In genomic region chr9:105188746-105189145, GRCh38 we compare ENCODE assay signal across 26 cellular contexts. TPM values are rescaled to one million over a fixed set of nuclear protein-coding genes. Genes with fewer than 3 reads are reported as not detected.
DNase-seq lines count a peak whose midpoint lies in the region; ATAC-seq, FAIRE-seq and TF ChIP-seq lines count a peak whose summit lies in the region.
"Had no signal": no experiment of that assay in that cellular context is flagged by ENCODE, and none has a peak within 500 bp of the region (broad histone marks: within the 10 kb centered on the region; RNA-seq: fewer than 3 reads in every experiment).

No MANE protein-coding gene starts in this region.

- intact Hi-C loops in left colon (cut with DNase I, micrococcal nuclease) = no loop called here

- ATAC-seq in left colon (peak; percentile 52), HG02642 (IDR thresholded peaks at IDR 0.05; ENCODE audit: poor library complexity, unreplicated experiment) (no peak)
- ATAC-seq: activated T-cell treated with anti-CD3 and anti-CD28 coated beads, Interleukin-2, amount 50 U/mL, for 4 hours; CD8-positive, alpha-beta T cell; WTC11 had no signal

- no peak overlapping the region for H3K4me3 Mint-ChIP-seq in HFFc6
- H3K4me3 Mint-ChIP-seq: activated CD4-positive, alpha-beta memory T cell treated with anti-CD3 and anti-CD28 coated beads, Interleukin-2, amount 10 ng/mL, durations not matched to agents 7 days and 5 days; activated naive CD4-positive, alpha-beta T cell treated with anti-CD3 and anti-CD28 coated beads, Interleukin-2, amount 10 ng/mL, durations not matched to agents 7 days and 5 days; activated T-cell treated with anti-CD3 and anti-CD28 coated beads, Interleukin-2, amount 50 U/mL, for 4 hours; CD8-positive, alpha-beta T cell; WTC11 had no signal

- peaks cover 18% of the 10 kb centered on the region for H3K4me1 Mint-ChIP-seq in HFFc6 (ENCODE audit: low read depth)
- H3K4me1 Mint-ChIP-seq: activated naive CD4-positive, alpha-beta T cell treated with anti-CD3 and anti-CD28 coated beads, Interleukin-2, amount 10 ng/mL, durations not matched to agents 7 days and 5 days; WTC11 had no signal

- no peak overlapping the region for H3K27ac Mint-ChIP-seq in HFFc6
- H3K27ac Mint-ChIP-seq: activated CD4-positive, alpha-beta memory T cell treated with anti-CD3 and anti-CD28 coated beads, Interleukin-2, amount 10 ng/mL, durations not matched to agents 7 days and 5 days; activated naive CD4-positive, alpha-beta T cell treated with anti-CD3 and anti-CD28 coated beads, Interleukin-2, amount 10 ng/mL, durations not matched to agents 7 days and 5 days; CD8-positive, alpha-beta T cell; WTC11 had no signal

- DNase-seq in HFFc6 = no peak
- DNase-seq in RPMI7951 (ENCODE audit: low read depth) = peak; percentile 18
- no peak for DNase-seq in left colon
- DNase-seq in cerebellar cortex (ENCODE audit: low spot score) = no peak
- DNase-seq in frontal cortex (ENCODE audit: low spot score in 2 of 2) = no peak
- no peak for DNase-seq in activated CD4-positive, alpha-beta T cell treated with anti-CD3 and anti-CD28 coated beads for 1 hour
- DNase-seq: activated CD4-positive, alpha-beta memory T cell treated with anti-CD3 and anti-CD28 coated beads, Interleukin-2, amount 10 ng/mL, durations not matched to agents 7 days and 5 days; activated naive CD4-positive, alpha-beta T cell treated with anti-CD3 and anti-CD28 coated beads, Interleukin-2, amount 10 ng/mL, durations not matched to agents 7 days and 5 days; activated T-cell treated with anti-CD3 and anti-CD28 coated beads, Interleukin-2, amount 50 U/mL, for 4 hours; CD8-positive, alpha-beta T cell; DMS53; hippocampal formation; IMR-90; islet precursor cell; NCI-H1092 treated with DMSO at 0.1 percent for 48 hours; NCI-H510A treated with DMSO at 0.1 percent for 48 hours; occipital lobe; SIG-M5; stimulated activated naive CD4-positive, alpha-beta T cell; T-helper 2 cell had no signal

- H3K36me3 Mint-ChIP-seq in HFFc6 (ENCODE audit: low read depth) = no peaks in the 10 kb centered on the region
- H3K36me3 Mint-ChIP-seq: activated naive CD4-positive, alpha-beta T cell treated with anti-CD3 and anti-CD28 coated beads, Interleukin-2, amount 10 ng/mL, durations not matched to agents 7 days and 5 days; CD8-positive, alpha-beta T cell had no signal

- FAIRE-seq in frontal cortex (lab: Jason Lieb, UNC) = no peak
- FAIRE-seq: astrocyte, colon, H54 had no signal

- TF ChIP-seq CTCF in GM12872 (IDR thresholded peaks at IDR 0.05; ENCODE audit: insufficient read depth, low read depth, low read length) = peak; percentile 19; the same call in 1 of the 3 replicates
- TF ChIP-seq CTCF in HFFc6 (IDR thresholded peaks at IDR 0.05) = peak; percentile 17; the same call in 1 of the 2 replicates

- no peaks in the 10 kb centered on the region; the same call in 1 of the 2 replicates for H3K27me3 Mint-ChIP-seq in HFFc6 (ENCODE audit: insufficient read depth)

- no peaks in the 10 kb centered on the region for H3K9me3 Mint-ChIP-seq in HFFc6
- H3K9me3 Mint-ChIP-seq: activated CD4-positive, alpha-beta memory T cell treated with anti-CD3 and anti-CD28 coated beads, Interleukin-2, amount 10 ng/mL, durations not matched to agents 7 days and 5 days; activated naive CD4-positive, alpha-beta T cell treated with anti-CD3 and anti-CD28 coated beads, Interleukin-2, amount 10 ng/mL, durations not matched to agents 7 days and 5 days; activated T-cell treated with anti-CD3 and anti-CD28 coated beads, Interleukin-2, amount 50 U/mL, for 4 hours; CD8-positive, alpha-beta T cell had no signal

RNA-seq across cellular contexts. Expression of gene SLC44A1, which starts 55.7 kb away (rescaled TPM):
- total RNA-seq in HFFc6 (2021; fragmentation: NEBNext Ultra II Directional; extraction: Animal tissue kit (Norgen Biotek cat#: 25700)) = 10 to 100 TPM; 46.6 to 66.3 (median 56.0) TPM
- 49.6 and 50.3 TPM in 2 replicates for total RNA-seq in RPMI7951 (2014; rRNA removed; shearing (Covaris generic))
- total RNA-seq in left colon (100 to 1,000 TPM; 147 to 157 TPM), frontal cortex (38.7 TPM)
